In genomic region chr17:41822216-41823140, GRCh38 we compare ENCODE assay signal across 1 cellular context.
A peak's percentile ranks its signal among the peaks of the same experiment; 100 is the strongest.
TF ChIP-seq lines count a peak whose summit lies in the region.

No MANE protein-coding gene starts in this region.

TF ChIP-seq in HepG2, 621 proteins besides CTCF, POLR2A, EP300 and RAD21 (continued from another document and continues in another):
- TF ChIP-seq PAXIP1 (CRISPR knock-in tag; conservative IDR thresholded peaks at IDR 0.05) (no peak), ZHX2 (IDR thresholded peaks at IDR 0.05; ENCODE audit: low read depth) (no peak), ZHX2 (CRISPR knock-in tag; IDR thresholded peaks at IDR 0.05; ENCODE audit: borderline replicate concordance) (no peak), ZNF607 (CRISPR knock-in tag; IDR thresholded peaks at IDR 0.05; ENCODE audit: borderline replicate concordance) (no peak), FOSL1 (CRISPR knock-in tag; IDR thresholded peaks at IDR 0.05; ENCODE audit: borderline replicate concordance) (no peak), AGO2 (optimal IDR thresholded peaks at IDR 0.05; ENCODE audit: low read depth, low read length) (peak; percentile 67), MEF2D (CRISPR knock-in tag; IDR thresholded peaks at IDR 0.05) (0 out of 2 replicates have a peak, but pooled peaks have one; percentile 26), RELA (CRISPR knock-in tag; IDR thresholded peaks at IDR 0.05) (no peak), MAZ (IDR thresholded peaks at IDR 0.05; ENCODE audit: borderline replicate concordance, low read depth, low read length) (no peak), MAZ (CRISPR knock-in tag; IDR thresholded peaks at IDR 0.05; ENCODE audit: low read depth) (no peak), CBX2 (IDR thresholded peaks at IDR 0.05; ENCODE audit: low read depth, low read length) (no peak), CBX2 (CRISPR knock-in tag; IDR thresholded peaks at IDR 0.05; ENCODE audit: low read depth) (no peak), GZF1 (CRISPR knock-in tag; IDR thresholded peaks at IDR 0.05) (no peak), KIAA2018 (CRISPR knock-in tag; IDR thresholded peaks at IDR 0.05; ENCODE audit: borderline replicate concordance) (no peak), JUNB (CRISPR knock-in tag; IDR thresholded peaks at IDR 0.05; ENCODE audit: borderline replicate concordance) (no peak), ZNF567 (CRISPR knock-in tag; IDR thresholded peaks at IDR 0.05; ENCODE audit: borderline replicate concordance) (no peak), RFX1 (IDR thresholded peaks at IDR 0.05) (no peak), ZC3H13 (CRISPR knock-in tag; IDR thresholded peaks at IDR 0.05) (peak; percentile 90), MYNN (CRISPR knock-in tag; IDR thresholded peaks at IDR 0.05; ENCODE audit: low read depth) (no peak), POGK (CRISPR knock-in tag; conservative IDR thresholded peaks at IDR 0.05) (no peak), SOX5 (CRISPR knock-in tag; IDR thresholded peaks at IDR 0.05; ENCODE audit: borderline replicate concordance) (no peak), ZNF652 (CRISPR knock-in tag; IDR thresholded peaks at IDR 0.05; ENCODE audit: borderline replicate concordance, low read depth) (no peak), POLR2G (IDR thresholded peaks at IDR 0.05; ENCODE audit: low read depth, low read length) (peak; percentile 46; the same call in 1 of the 2 replicates), ZBTB38 (CRISPR knock-in tag; IDR thresholded peaks at IDR 0.05) (peak; percentile 56), ZFP36L2 (CRISPR knock-in tag; IDR thresholded peaks at IDR 0.05) (no peak), RBFOX2 (IDR thresholded peaks at IDR 0.05; ENCODE audit: low read depth, low read length) (0 out of 2 replicates have a peak, but pooled peaks have one; percentile 19), PRDM10 (CRISPR knock-in tag; IDR thresholded peaks at IDR 0.05; ENCODE audit: low read depth) (no peak), ZBTB42 (CRISPR knock-in tag; IDR thresholded peaks at IDR 0.05) (no peak)
- TF ChIP-seq, protein P1, sequence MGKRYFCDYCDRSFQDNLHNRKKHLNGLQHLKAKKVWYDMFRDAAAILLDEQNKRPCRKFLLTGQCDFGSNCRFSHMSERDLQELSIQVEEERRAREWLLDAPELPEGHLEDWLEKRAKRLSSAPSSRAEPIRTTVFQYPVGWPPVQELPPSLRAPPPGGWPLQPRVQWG (CRISPR knock-in tag; IDR thresholded peaks at IDR 0.05; ENCODE audit: borderline replicate concordance, low read depth), result no peak
- TF ChIP-seq, protein P2, sequence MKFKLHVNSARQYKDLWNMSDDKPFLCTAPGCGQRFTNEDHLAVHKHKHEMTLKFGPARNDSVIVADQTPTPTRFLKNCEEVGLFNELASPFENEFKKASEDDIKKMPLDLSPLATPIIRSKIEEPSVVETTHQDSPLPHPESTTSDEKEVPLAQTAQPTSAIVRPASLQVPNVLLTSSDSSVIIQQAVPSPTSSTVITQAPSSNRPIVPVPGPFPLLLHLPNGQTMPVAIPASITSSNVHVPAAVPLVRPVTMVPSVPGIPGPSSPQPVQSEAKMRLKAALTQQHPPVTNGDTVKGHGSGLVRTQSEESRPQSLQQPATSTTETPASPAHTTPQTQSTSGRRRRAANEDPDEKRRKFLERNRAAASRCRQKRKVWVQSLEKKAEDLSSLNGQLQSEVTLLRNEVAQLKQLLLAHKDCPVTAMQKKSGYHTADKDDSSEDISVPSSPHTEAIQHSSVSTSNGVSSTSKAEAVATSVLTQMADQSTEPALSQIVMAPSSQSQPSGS (CRISPR knock-in tag; IDR thresholded peaks at IDR 0.05), result no peak
